Comparison of ENCODE assay signal across 10 cellular contexts in the genomic region with DNA sequence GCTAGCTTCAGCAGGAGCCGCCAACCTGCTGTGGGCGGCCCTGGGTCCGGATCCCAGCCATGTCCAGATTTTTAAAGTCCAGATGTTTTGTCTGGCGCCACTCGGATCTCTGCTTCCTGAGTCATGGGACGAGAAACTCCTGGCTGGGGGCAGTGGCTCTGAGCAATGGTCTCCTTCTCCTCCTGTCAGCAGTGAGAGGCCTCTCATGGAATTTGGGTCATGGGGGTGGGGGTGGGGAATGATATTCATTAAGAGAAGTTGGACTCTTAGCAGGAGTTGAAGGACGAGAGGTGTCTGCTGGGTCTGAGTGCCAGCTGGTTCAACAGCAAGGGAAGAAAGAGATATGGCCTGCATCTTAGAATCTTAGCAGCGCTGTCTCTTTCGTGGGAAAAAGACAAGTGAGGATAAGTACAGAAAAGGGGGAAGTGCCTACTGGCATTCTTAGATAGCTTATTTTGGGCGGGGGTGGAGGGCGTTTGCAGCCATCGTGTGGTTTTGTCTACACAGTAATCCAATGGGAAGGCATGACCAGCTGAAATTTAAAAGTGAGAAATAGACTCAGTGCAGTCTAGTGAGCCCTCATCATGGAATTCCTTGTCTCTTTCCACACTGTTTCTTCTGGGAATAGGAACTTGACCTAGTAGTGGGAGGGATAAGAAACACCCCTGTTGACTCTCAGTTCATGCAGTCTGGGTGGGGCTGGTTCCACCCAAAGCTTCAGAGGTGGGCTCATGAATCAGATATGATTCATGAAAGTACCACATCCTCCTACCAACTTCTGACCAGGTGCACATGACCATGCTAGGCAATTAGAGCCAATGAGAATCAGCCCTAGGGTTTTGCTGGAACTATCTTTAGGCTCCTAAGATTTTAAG.
A peak's percentile ranks its signal among the peaks of the same experiment; 100 is the strongest.
DNase-seq lines count a peak whose midpoint lies in the region; ATAC-seq and TF ChIP-seq lines count a peak whose summit lies in the region.
"Had no signal": no experiment of that assay in that cellular context is flagged by ENCODE, and none has a peak within 500 bp of the region (broad histone marks: within the 10 kb centered on the region; RNA-seq: fewer than 3 reads in every experiment).

No MANE protein-coding gene starts in this region.

- no peak overlapping the region for H3K27ac Mint-ChIP-seq in CD14-positive monocyte

- H3K36me3 ChIP-seq in mammary epithelial cell (ENCODE audit: insufficient read depth, low read length) (no peaks in the 10 kb centered on the region), skeletal muscle tissue (ENCODE audit: control insufficient read depth in 3 of 3, insufficient read depth in 3 of 3, low read length in 3 of 3) (no peaks in the 10 kb centered on the region)

- peaks cover 7% of the 10 kb centered on the region for H3K4me1 Mint-ChIP-seq in CD14-positive monocyte

- 87% methylated on average over 12 of the region's 12 CpGs for WGBS in mammary epithelial cell (ENCODE audit: low coverage, missing lambda C conversion rate)

- DNase-seq in NK-92 treated with Interleukin-12 subunit alpha and Interleukin-12 subunit beta, amount 100 ng/mL, for 24 hours (lab: John Stamatoyannopoulos, UW): peak; percentile 17
- DNase-seq in NK-92 (lab: John Stamatoyannopoulos, UW; ENCODE audit: unreplicated experiment): no peak
- peak; percentile 12 for DNase-seq in mammary epithelial cell
- DNase-seq in CD14-positive monocyte (ENCODE audit: low spot score): no peak
- no peak for DNase-seq in NCI-H1105 treated with DMSO at 0.1 percent for 48 hours (lab: John Stamatoyannopoulos, UW)
- DNase-seq in D341Med (ENCODE audit: low spot score): no peak
- DNase-seq: erythroblast had no signal

- H2AFZ ChIP-seq in mammary epithelial cell (ENCODE audit: low read depth, low read length): peak overlapping the region; percentile 17

- H3K27ac ChIP-seq in mammary epithelial cell (ENCODE audit: insufficient read depth, low read depth, low read length) (peak overlapping the region; percentile 49), skeletal muscle tissue (ENCODE audit: low read depth, low read length) (peak overlapping the region; percentile 54)
- H3K27ac ChIP-seq: 22Rv1 had no signal

- H3K9me3 ChIP-seq in mammary epithelial cell (replicated peaks; ENCODE audit: insufficient read depth, low read length): peaks cover 3% of the 10 kb centered on the region
- H3K9me3 ChIP-seq in skeletal muscle tissue (ENCODE audit: control insufficient read depth in 3 of 3, low read length in 3 of 3): no peaks in the 10 kb centered on the region

- no TSS peak for BruUV-seq in mammary epithelial cell (replicated peaks; lab: Mats Ljungman, UMichigan)

- intact Hi-C loops in mammary epithelial cell (cut with micrococcal nuclease): no loop called here
- intact Hi-C loops in CD14-positive monocyte (cut with micrococcal nuclease): no loop called here

- H3K27me3 ChIP-seq in mammary epithelial cell (ENCODE audit: insufficient read depth, low read length) (no peaks in the 10 kb centered on the region), skeletal muscle tissue (ENCODE audit: control insufficient read depth in 3 of 3, insufficient read depth in 3 of 3, low read length in 3 of 3) (peaks cover 0 to 8% (median 7%) of the 10 kb centered on the region in 3 donors)

- dilution Hi-C loops in mammary epithelial cell (cut with HindIII; ENCODE audit: low sequenced_read_pairs): no loop called here

- H3K4me3 ChIP-seq in mammary epithelial cell (replicated peaks in 1 of 3; ENCODE audit: insufficient read depth in 1 of 3, low read depth in 2 of 3, low read length in 3 of 3) (no peak overlapping the region), skeletal muscle tissue (ENCODE audit: low read length in 3 of 3) (no peak overlapping the region)

- CTCF ChIA-PET in mammary epithelial cell (lab: Charles Lee; ENCODE audit: low non-redundant PET): no interaction called here

- H3K4me3 Mint-ChIP-seq in CD14-positive monocyte: peak overlapping the region in 1 of 2 donors; percentile 18

- peak; percentile 59 for ATAC-seq in HG03196 (IDR thresholded peaks at IDR 0.05; ENCODE audit: unreplicated experiment)

- H3K27me3 Mint-ChIP-seq in CD14-positive monocyte (ENCODE audit: low read depth in 3 of 3): peaks cover 15 to 25% (median 19%) of the 10 kb centered on the region in 3 donors

- H4K20me1 ChIP-seq in mammary epithelial cell (ENCODE audit: insufficient read depth, low read length): no peaks in the 10 kb centered on the region

- in situ Hi-C loops in mammary epithelial cell (cut with MboI; ENCODE audit: low sequenced_read_pairs in 2 of 2): loop anchor here in 1 of 2 donors (10.0 kb wide), 1 partner anchor 333 kb away; no protein-coding TSS in a partner anchor

- H3K4me1 ChIP-seq in mammary epithelial cell (ENCODE audit: insufficient read depth, low read length): peaks cover 3% of the 10 kb centered on the region
- peaks cover 0 to 10% (median 4%) of the 10 kb centered on the region in 3 donors for H3K4me1 ChIP-seq in skeletal muscle tissue (ENCODE audit: control insufficient read depth in 3 of 3, insufficient read depth in 3 of 3, low read length in 3 of 3)

- no peaks in the 10 kb centered on the region for H3K79me2 ChIP-seq in mammary epithelial cell (ENCODE audit: insufficient read depth, low read length)

- TF ChIP-seq CTCF in mammary epithelial cell (conservative IDR thresholded peaks at IDR 0.05 in 1 of 2, IDR thresholded peaks at IDR 0.05 in 1 of 2; ENCODE audit: extremely low read depth in 1 of 2, insufficient read depth in 1 of 2, low read depth in 1 of 2, low read length in 2 of 2): no peak
- TF ChIP-seq CTCF in CD14-positive monocyte (IDR thresholded peaks at IDR 0.05): no peak

- H3K4me2 ChIP-seq in mammary epithelial cell (ENCODE audit: insufficient read depth, low read depth, low read length): no peak overlapping the region

- no peaks in the 10 kb centered on the region for H3K36me3 Mint-ChIP-seq in CD14-positive monocyte

- H3K9ac ChIP-seq in mammary epithelial cell (ENCODE audit: insufficient read depth, low read length) (no peak overlapping the region), skeletal muscle tissue (ENCODE audit: low read depth in 1 of 3, low read length in 3 of 3) (no peak overlapping the region)

- no peaks in the 10 kb centered on the region for H3K9me3 Mint-ChIP-seq in CD14-positive monocyte

Comparison
In these comparisons a context has a peak if more than half of its experiments do, and no peak if none do; other contexts are left out.
1. DNase-seq: peak in NK-92 treated with Interleukin-12 subunit alpha and Interleukin-12 subunit beta, amount 100 ng/mL, for 24 hours (single experiment) and mammary epithelial cell (single experiment); none in NK-92 (single experiment), CD14-positive monocyte (single experiment), NCI-H1105 treated with DMSO at 0.1 percent for 48 hours (single experiment) and D341Med (single experiment).